ENCODE assay signal across 15 cellular contexts in the genomic region with DNA sequence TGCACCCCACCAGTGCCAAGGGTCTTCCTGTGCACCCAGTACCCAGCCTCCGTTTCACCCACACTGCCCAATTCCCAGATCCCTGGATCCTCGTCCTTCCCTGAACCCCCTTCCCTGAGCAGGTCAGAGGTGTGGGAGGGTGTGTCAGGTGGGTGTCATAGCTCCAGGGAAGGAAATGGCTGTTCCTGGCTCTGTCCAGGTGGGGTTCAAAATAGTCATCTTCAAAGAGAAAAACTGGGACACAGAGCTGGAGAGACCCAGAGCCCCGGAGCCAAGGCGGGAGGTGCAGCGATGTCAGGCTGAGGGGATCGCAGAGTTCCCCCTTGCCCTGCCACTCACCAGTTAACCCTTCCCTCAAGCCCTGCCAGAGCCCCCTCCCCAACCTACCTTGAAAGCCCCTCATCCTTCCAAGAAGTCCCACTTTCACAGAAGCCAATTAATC. TPM values are rescaled to one million over a fixed set of nuclear protein-coding genes. Genes with fewer than 3 reads are reported as not detected.
DNase-seq lines count a peak whose midpoint lies in the region; ATAC-seq, FAIRE-seq and TF ChIP-seq lines count a peak whose summit lies in the region.
"Had no signal": no experiment of that assay in that cellular context is flagged by ENCODE, and none has a peak within 500 bp of the region (broad histone marks: within the 10 kb centered on the region; RNA-seq: fewer than 3 reads in every experiment).

No MANE protein-coding gene starts in this region.

- no peak overlapping the region for H2BK15ac ChIP-seq in mesenchymal stem cell (ENCODE audit: low read depth, poor library complexity, severe bottlenecking)

- H2BK12ac ChIP-seq in mesenchymal stem cell (ENCODE audit: low read length in 2 of 2), result no peak overlapping the region

- H3K27me3 ChIP-seq in mesenchymal stem cell (ENCODE audit: control insufficient read depth in 1 of 2, insufficient read depth in 1 of 2, low read length in 2 of 2), result peaks cover 42% of the 10 kb centered on the region in 2 experiments

- no peak overlapping the region for H2AFZ ChIP-seq in mesenchymal stem cell (ENCODE audit: low read depth, low read length)

- H3K9me3 ChIP-seq in A549 (no peaks in the 10 kb centered on the region), HEK293 (ENCODE audit: control insufficient read depth, insufficient read depth, low read depth, low read length) (no peaks in the 10 kb centered on the region), mesenchymal stem cell (ENCODE audit: control insufficient read depth, low read length) (no peaks in the 10 kb centered on the region)

- H3K4me3 ChIP-seq in A549, result peak overlapping the region; percentile 40
- peak overlapping the region; percentile 44 for H3K4me3 ChIP-seq in HEK293 (ENCODE audit: low read depth, low read length)
- peak overlapping the region in 1 of 2 experiments; percentile 60 for H3K4me3 ChIP-seq in mesenchymal stem cell (ENCODE audit: insufficient read depth in 1 of 2, low read depth in 1 of 2, low read length in 2 of 2)

- POLR2A ChIA-PET in A549 (lab: Yijun Ruan, JAX), result no interaction called here
- POLR2A ChIA-PET in HEK293 (lab: Yijun Ruan, JAX), result no interaction called here
- POLR2A ChIA-PET in HEK293T (lab: Yijun Ruan, JAX), result interaction anchor here (1.3 kb wide), 1 partner anchor 29 kb away, joined by 4 read pairs; the partner anchor contains the start of gene PTPMT1

- no peak overlapping the region for H4K91ac ChIP-seq in mesenchymal stem cell (ENCODE audit: low read length)

- TF ChIP-seq EP300 in A549 (IDR thresholded peaks at IDR 0.05), result no peak

- no peak for TF ChIP-seq RAD21 in A549 (conservative IDR thresholded peaks at IDR 0.05 in 1 of 2, IDR thresholded peaks at IDR 0.05 in 1 of 2)

- peaks cover 32% of the 10 kb centered on the region for H3K27me3 Mint-ChIP-seq in HFFc6 (ENCODE audit: insufficient read depth)
- peaks cover 23% of the 10 kb centered on the region for H3K27me3 Mint-ChIP-seq in activated T-helper 17 cell treated with anti-CD3 and anti-CD28 coated beads, Interleukin-2, amount 50 U/mL, for 72 hours

- H3K36me3 ChIP-seq in HEK293 (ENCODE audit: control insufficient read depth in 2 of 2, insufficient read depth in 1 of 2, low read length in 2 of 2) (no peaks in the 10 kb centered on the region), mesenchymal stem cell (ENCODE audit: control insufficient read depth in 1 of 2, insufficient read depth in 2 of 2, low read depth in 1 of 2, low read length in 2 of 2) (peaks cover 0 to 10% of the 10 kb centered on the region in 2 experiments)

- peak in 1 of 2 experiments; percentile 6; a peak in 3 of 6 replicates for ATAC-seq in A549
- ATAC-seq in activated T-helper 17 cell treated with anti-CD3 and anti-CD28 coated beads, Interleukin-2, amount 50 U/mL, for 72 hours (replicated peaks), result no peak
- no peak for ATAC-seq in left ventricle myocardium superior
- ATAC-seq: effector memory CD8-positive, alpha-beta T cell; T-cell had no signal

- no peak overlapping the region for H3K4me3 Mint-ChIP-seq in HFFc6
- no peak overlapping the region for H3K4me3 Mint-ChIP-seq in activated T-helper 17 cell treated with anti-CD3 and anti-CD28 coated beads, Interleukin-2, amount 50 U/mL, for 72 hours
- H3K4me3 Mint-ChIP-seq: activated CD4-positive, alpha-beta memory T cell treated with anti-CD3 and anti-CD28 coated beads for 36 hours; effector memory CD8-positive, alpha-beta T cell had no signal

- H3K4me1 ChIP-seq in A549 (peaks cover 8% of the 10 kb centered on the region; the same call in 1 of the 3 replicates), HEK293 (ENCODE audit: control insufficient read depth, insufficient read depth, low read length) (no peaks in the 10 kb centered on the region), mesenchymal stem cell (ENCODE audit: control insufficient read depth, insufficient read depth, low read depth, low read length) (peaks cover 20% of the 10 kb centered on the region)

- H2AK5ac ChIP-seq in mesenchymal stem cell (ENCODE audit: low read length, severe bottlenecking), result no peak overlapping the region

- H3K27ac ChIP-seq in A549 (peak overlapping the region in 1 of 2 experiments; percentile 66; a peak in 1 of 6 replicates), HEK293 (ENCODE audit: extremely low read depth, low read depth, low read length) (no peak overlapping the region), caudate nucleus (ENCODE audit: low read depth, low read length) (peak overlapping the region; percentile 90), mesenchymal stem cell (ENCODE audit: low read length, poor library complexity, severe bottlenecking) (no peak overlapping the region)

- peak overlapping the region; percentile 4 for H3K9ac ChIP-seq in mesenchymal stem cell (ENCODE audit: low read length)

- no peak overlapping the region for H3K27ac Mint-ChIP-seq in HFFc6
- no peak overlapping the region for H3K27ac Mint-ChIP-seq in activated T-helper 17 cell treated with anti-CD3 and anti-CD28 coated beads, Interleukin-2, amount 50 U/mL, for 72 hours
- H3K27ac Mint-ChIP-seq: activated CD4-positive, alpha-beta memory T cell treated with anti-CD3 and anti-CD28 coated beads for 36 hours; effector memory CD8-positive, alpha-beta T cell; T-cell had no signal

- H3K9me3 Mint-ChIP-seq in HFFc6, result no peaks in the 10 kb centered on the region
- H3K9me3 Mint-ChIP-seq in activated T-helper 17 cell treated with anti-CD3 and anti-CD28 coated beads, Interleukin-2, amount 50 U/mL, for 72 hours, result no peaks in the 10 kb centered on the region
- H3K9me3 Mint-ChIP-seq: activated CD4-positive, alpha-beta memory T cell treated with anti-CD3 and anti-CD28 coated beads for 36 hours; effector memory CD8-positive, alpha-beta T cell; T-cell had no signal

- no peaks in the 10 kb centered on the region for H3K79me1 ChIP-seq in mesenchymal stem cell (replicated peaks; ENCODE audit: low read length, poor library complexity, severe bottlenecking)

- no peak for FAIRE-seq in A549 (lab: Jason Lieb, UNC)
- FAIRE-seq: small intestine had no signal

- WGBS in A549 (ENCODE audit: missing lambda C conversion rate), result 31% methylated on average over 6 of the region's 6 CpGs
- 4% methylated on average over 4 of the region's 6 CpGs for WGBS in mesenchymal stem cell

- no peaks in the 10 kb centered on the region for H3K36me3 Mint-ChIP-seq in HFFc6 (ENCODE audit: low read depth)
- peaks cover 9% of the 10 kb centered on the region for H3K36me3 Mint-ChIP-seq in activated T-helper 17 cell treated with anti-CD3 and anti-CD28 coated beads, Interleukin-2, amount 50 U/mL, for 72 hours (ENCODE audit: low read depth)
- H3K36me3 Mint-ChIP-seq: activated CD4-positive, alpha-beta memory T cell treated with anti-CD3 and anti-CD28 coated beads for 36 hours; T-cell had no signal

- H3K4me1 Mint-ChIP-seq in HFFc6 (ENCODE audit: low read depth), result no peaks in the 10 kb centered on the region
- peaks cover 5% of the 10 kb centered on the region for H3K4me1 Mint-ChIP-seq in activated T-helper 17 cell treated with anti-CD3 and anti-CD28 coated beads, Interleukin-2, amount 50 U/mL, for 72 hours

- DNase-seq in A549 (ENCODE audit: low read depth in 1 of 2, low spot score in 1 of 2) (no peak), caudate nucleus (lab: John Stamatoyannopoulos, UW) (peak in 1 of 61 donors; percentile 29), mesenchymal stem cell (no peak), HFFc6 (no peak), left ventricle myocardium superior (no peak), HEK293T (ENCODE audit: extremely low spot score) (no peak)
- DNase-seq: activated CD4-positive, alpha-beta memory T cell treated with anti-CD3 and anti-CD28 coated beads for 36 hours; activated naive CD4-positive, alpha-beta T cell treated with anti-CD3 and anti-CD28 coated beads, Interleukin-2, amount 50 U/mL, for 16 hours; effector memory CD8-positive, alpha-beta T cell; NCI-H1930; small intestine; T-cell had no signal

- no peak overlapping the region for H3K14ac ChIP-seq in mesenchymal stem cell (ENCODE audit: low read length in 2 of 2)

- H3K23ac ChIP-seq in mesenchymal stem cell (ENCODE audit: low read length in 2 of 2), result no peak overlapping the region

- H2BK5ac ChIP-seq in mesenchymal stem cell (ENCODE audit: low read depth, low read length, poor library complexity, severe bottlenecking), result no peak overlapping the region

- no peak for TF ChIP-seq POLR2A in A549 (IDR thresholded peaks at IDR 0.05; ENCODE audit: low read length)

- CTCF ChIA-PET in A549 (lab: Yijun Ruan, JAX), result interaction anchor here (1.0 kb wide), 1 partner anchor 12 kb away, joined by 3 read pairs; no protein-coding TSS in a partner anchor
- CTCF ChIA-PET in HEK293 (lab: Yijun Ruan, JAX), result interaction anchor here (1.3 kb wide), 1 partner anchor 24 kb away, joined by 3 read pairs; no protein-coding TSS in a partner anchor
- CTCF ChIA-PET in HEK293T (lab: Yijun Ruan, JAX), result no interaction called here

- no peak overlapping the region for H3K4ac ChIP-seq in mesenchymal stem cell (ENCODE audit: low read depth in 1 of 2, low read length in 2 of 2)

- no peak overlapping the region for H3K18ac ChIP-seq in mesenchymal stem cell (ENCODE audit: low read depth in 1 of 2, low read length in 2 of 2)

- intact Hi-C loops in left ventricle myocardium superior (cut with micrococcal nuclease), result no loop called here

- H4K8ac ChIP-seq in mesenchymal stem cell (ENCODE audit: low read length), result no peak overlapping the region

- no peak overlapping the region for H2BK120ac ChIP-seq in mesenchymal stem cell (ENCODE audit: low read depth, low read length)

- H3K4me2 ChIP-seq in A549 (peak overlapping the region; percentile 94), mesenchymal stem cell (ENCODE audit: low read length, poor library complexity, severe bottlenecking) (peak overlapping the region; percentile 86)

- TF ChIP-seq CTCF in A549 (IDR thresholded peaks at IDR 0.05), result no peak
- TF ChIP-seq CTCF in HEK293 (tag by site-specific recombination; IDR thresholded peaks at IDR 0.05), result no peak
- TF ChIP-seq CTCF in HFFc6 (IDR thresholded peaks at IDR 0.05), result no peak

RNA-seq across cellular contexts. Expression of gene C1QTNF4, which starts 0.7 kb away (rescaled TPM):
- polyA plus RNA-seq in A549 (2011; rRNA removed) (not detected in 2 replicates), A549 (2017; fragmentation: RNase III; extraction: RNeasy Plus Mini Kit Qiagen cat#74134 plus additional on column Dnase treatment) (not detected in 3 replicates)
- polyA plus RNA-seq in A549 (2012; cell fraction: cytosol; rRNA removed), result 0.11 and 0.16 TPM in 2 replicates
- polyA plus RNA-seq in A549 (2012; cell fraction: nucleus; rRNA removed), result 1.3 and 2.1 TPM in 2 replicates
- polyA minus RNA-seq in A549 (2011; rRNA and poly(A)+ RNA removed), result not detected in 2 replicates
- 0.04 TPM for polyA plus RNA-seq in mesenchymal stem cell (2013, experiment 1 of 2)
- polyA plus RNA-seq in mesenchymal stem cell (2013, experiment 2 of 2), result 0.04 TPM
- total RNA-seq in HFFc6 (2021; fragmentation: NEBNext Ultra II Directional; extraction: Animal tissue kit (Norgen Biotek cat#: 25700)), result not detected
- total RNA-seq in activated T-helper 17 cell treated with anti-CD3 and anti-CD28 coated beads, Interleukin-2, amount 50 U/mL, for 72 hours, result 1 to 10 TPM in 1 of 2 donors, under 1 TPM in 1; 0.28 to 1.4 TPM
- not detected for total RNA-seq in left ventricle myocardium superior
- total RNA-seq: activated CD4-positive, alpha-beta memory T cell treated with anti-CD3 and anti-CD28 coated beads for 36 hours had no signal

RNA-seq across cellular contexts. Expression of gene FAM180B, which starts 7.0 kb away (rescaled TPM):
- polyA plus RNA-seq in A549 (2011; rRNA removed), result not detected in 2 replicates
- polyA plus RNA-seq in A549 (2012; cell fraction: cytosol; rRNA removed), result 0.04 and 0.05 TPM in 2 replicates
- 0.47 and 1.6 TPM in 2 replicates for polyA plus RNA-seq in A549 (2012; cell fraction: nucleus; rRNA removed)
- 0.07 to 0.10 TPM in 2 of 3 replicates, not detected in the other for polyA plus RNA-seq in A549 (2017; fragmentation: RNase III; extraction: RNeasy Plus Mini Kit Qiagen cat#74134 plus additional on column Dnase treatment)
- polyA minus RNA-seq in A549 (2011; rRNA and poly(A)+ RNA removed), result 0.44 TPM in 1 of 2 replicates, not detected in the other
- not detected for polyA plus RNA-seq in mesenchymal stem cell (2013, experiment 1 of 2)
- not detected for polyA plus RNA-seq in mesenchymal stem cell (2013, experiment 2 of 2)
- total RNA-seq in HFFc6 (2021; fragmentation: NEBNext Ultra II Directional; extraction: Animal tissue kit (Norgen Biotek cat#: 25700)), result not detected
- total RNA-seq in activated T-helper 17 cell treated with anti-CD3 and anti-CD28 coated beads, Interleukin-2, amount 50 U/mL, for 72 hours, result not detected
- total RNA-seq in left ventricle myocardium superior, result not detected
- total RNA-seq: activated CD4-positive, alpha-beta memory T cell treated with anti-CD3 and anti-CD28 coated beads for 36 hours had no signal
- polyA plus RNA-seq: BJ had no signal

RNA-seq across cellular contexts. Expression of gene NDUFS3, which starts 14.6 kb away (rescaled TPM):
- polyA plus RNA-seq in A549 (2011; rRNA removed) (155 and 156 TPM in 2 replicates), A549 (2017; fragmentation: RNase III; extraction: RNeasy Plus Mini Kit Qiagen cat#74134 plus additional on column Dnase treatment) (130 to 144 TPM (median 142 TPM) in 3 replicates)
- polyA plus RNA-seq in A549 (2012; cell fraction: cytosol; rRNA removed), result 184 and 187 TPM in 2 replicates
- 195 and 227 TPM in 2 replicates for polyA plus RNA-seq in A549 (2012; cell fraction: nucleus; rRNA removed)
- 67.9 and 82.0 TPM in 2 replicates for polyA minus RNA-seq in A549 (2011; rRNA and poly(A)+ RNA removed)
- polyA plus RNA-seq in mesenchymal stem cell (2013, experiment 1 of 2), result 76.5 TPM
- 83.4 TPM for polyA plus RNA-seq in mesenchymal stem cell (2013, experiment 2 of 2)
- total RNA-seq in HFFc6 (2021; fragmentation: NEBNext Ultra II Directional; extraction: Animal tissue kit (Norgen Biotek cat#: 25700)), result 100 to 1,000 TPM in 3 of 6 experiments, 10 to 100 TPM in 3; 97.0 to 105 (median 99.8) TPM
- total RNA-seq in activated T-helper 17 cell treated with anti-CD3 and anti-CD28 coated beads, Interleukin-2, amount 50 U/mL, for 72 hours, result 100 to 1,000 TPM in 1 of 2 donors, 10 to 100 TPM in 1; 90.3 to 167 TPM
- 319 TPM for total RNA-seq in left ventricle myocardium superior

RNA-seq across cellular contexts. Expression of gene KBTBD4, which starts 14.7 kb away (rescaled TPM):
- polyA plus RNA-seq in A549 (2011; rRNA removed) (21.0 and 23.4 TPM in 2 replicates), A549 (2017; fragmentation: RNase III; extraction: RNeasy Plus Mini Kit Qiagen cat#74134 plus additional on column Dnase treatment) (19.0 to 22.8 TPM (median 20.5 TPM) in 3 replicates)
- polyA plus RNA-seq in A549 (2012; cell fraction: cytosol; rRNA removed), result 14.3 and 17.1 TPM in 2 replicates
- polyA plus RNA-seq in A549 (2012; cell fraction: nucleus; rRNA removed), result 16.1 and 26.6 TPM in 2 replicates
- polyA minus RNA-seq in A549 (2011; rRNA and poly(A)+ RNA removed), result 27.4 and 37.0 TPM in 2 replicates
- 8.3 TPM for polyA plus RNA-seq in mesenchymal stem cell (2013, experiment 1 of 2)
- polyA plus RNA-seq in mesenchymal stem cell (2013, experiment 2 of 2), result 8.3 TPM
- total RNA-seq in HFFc6 (2021; fragmentation: NEBNext Ultra II Directional; extraction: Animal tissue kit (Norgen Biotek cat#: 25700)), result 10 to 100 TPM; 15.9 to 19.4 (median 18.4) TPM
- total RNA-seq in activated T-helper 17 cell treated with anti-CD3 and anti-CD28 coated beads, Interleukin-2, amount 50 U/mL, for 72 hours, result 10 to 100 TPM; 26.9 to 27.3 TPM
- 13.2 TPM for total RNA-seq in left ventricle myocardium superior

RNA-seq across cellular contexts. Expression of gene PTPMT1, which starts 28.1 kb away (rescaled TPM):
- polyA plus RNA-seq in A549 (2011; rRNA removed) (58.8 and 69.2 TPM in 2 replicates), A549 (2017; fragmentation: RNase III; extraction: RNeasy Plus Mini Kit Qiagen cat#74134 plus additional on column Dnase treatment) (57.0 to 68.2 TPM (median 63.4 TPM) in 3 replicates)
- 101 and 110 TPM in 2 replicates for polyA plus RNA-seq in A549 (2012; cell fraction: cytosol; rRNA removed)
- polyA plus RNA-seq in A549 (2012; cell fraction: nucleus; rRNA removed), result 51.0 and 55.2 TPM in 2 replicates
- polyA minus RNA-seq in A549 (2011; rRNA and poly(A)+ RNA removed), result 23.8 and 31.3 TPM in 2 replicates
- polyA plus RNA-seq in mesenchymal stem cell (2013, experiment 1 of 2), result 55.4 TPM
- polyA plus RNA-seq in mesenchymal stem cell (2013, experiment 2 of 2), result 56.2 TPM
- 10 to 100 TPM; 51.8 to 64.2 (median 54.5) TPM for total RNA-seq in HFFc6 (2021; fragmentation: NEBNext Ultra II Directional; extraction: Animal tissue kit (Norgen Biotek cat#: 25700))
- 10 to 100 TPM; 17.8 to 39.1 TPM for total RNA-seq in activated T-helper 17 cell treated with anti-CD3 and anti-CD28 coated beads, Interleukin-2, amount 50 U/mL, for 72 hours
- 14.9 TPM for total RNA-seq in left ventricle myocardium superior
